39 cellular contexts compared by ENCODE assay signal in the genomic region with DNA sequence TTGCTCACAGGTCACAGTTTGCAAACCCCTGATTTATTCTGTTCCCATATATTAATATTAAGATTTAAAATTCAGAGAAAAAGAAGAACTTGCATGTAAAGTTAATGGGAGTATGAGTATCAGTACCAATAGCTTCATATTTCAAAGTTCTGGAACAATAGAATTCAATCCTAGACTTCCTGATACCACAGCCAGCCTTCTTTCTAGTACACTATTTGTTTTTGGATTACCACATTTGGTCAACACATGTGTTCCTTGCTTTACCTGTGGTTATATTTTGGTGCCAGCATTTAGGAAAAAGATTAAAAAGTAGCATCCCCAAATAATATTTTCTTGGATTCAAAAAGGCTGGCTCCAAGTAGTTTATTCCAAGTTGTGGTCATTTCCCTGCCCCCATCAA. TPM values are rescaled to one million over a fixed set of nuclear protein-coding genes. Genes with fewer than 3 reads are reported as not detected.
"Had no signal": no experiment of that assay in that cellular context is flagged by ENCODE, and none has a peak within 500 bp of the region (broad histone marks: within the 10 kb centered on the region; RNA-seq: fewer than 3 reads in every experiment).

No MANE protein-coding gene starts in this region.

- ATAC-seq: activated naive CD4-positive, alpha-beta T cell treated with anti-CD3 and anti-CD28 coated beads, Interleukin-2, amount 50 U/mL, for 72 hours; activated naive CD8-positive, alpha-beta T cell treated with anti-CD3 and anti-CD28 coated beads, Interleukin-2, amount 50 U/mL, for 24 hours; activated T-cell treated with anti-CD3 and anti-CD28 coated beads, Interleukin-2, amount 50 U/mL, for 4 hours; activated T-cell treated with anti-CD3 and anti-CD28 coated beads, Interleukin-2, amount 50 U/mL, for 72 hours; activated T-helper 17 cell treated with anti-CD3 and anti-CD28 coated beads, Interleukin-2, amount 50 U/mL, for 72 hours; body of pancreas had no signal

- FAIRE-seq: astrocyte, bronchial epithelial cell had no signal

- H3K4me3 ChIP-seq: adrenal gland, ascending aorta, body of pancreas, breast epithelium, cardiac muscle cell had no signal

- H3K9me3 ChIP-seq: adrenal gland, ascending aorta, body of pancreas, breast epithelium had no signal

- H3K27ac ChIP-seq: adrenal gland, ascending aorta, body of pancreas, brain microvascular endothelial cell, breast epithelium, cardiac muscle cell had no signal

- H3K36me3 ChIP-seq: adrenal gland, ascending aorta, brain microvascular endothelial cell, breast epithelium, cardiac muscle cell had no signal

- DNase-seq: activated effector memory CD4-positive, alpha-beta T cell treated with anti-CD3 and anti-CD28 coated beads, Interleukin-2, amount 50 U/mL, for 16 hours; activated effector memory CD4-positive, alpha-beta T cell treated with Interleukin-2 at 50 U/mL for 16 hours; activated gamma-delta T cell; activated gamma-delta T cell treated with Interleukin-2 at 50 U/mL for 16 hours; activated naive CD4-positive, alpha-beta T cell; activated naive CD4-positive, alpha-beta T cell treated with anti-CD3 and anti-CD28 coated beads for 36 hours; activated naive CD4-positive, alpha-beta T cell treated with anti-CD3 and anti-CD28 coated beads, Interleukin-2, amount 10 ng/mL, durations not matched to agents 7 days and 5 days; activated naive CD4-positive, alpha-beta T cell treated with anti-CD3 and anti-CD28 coated beads, Interleukin-2, amount 50 U/mL, for 16 hours; activated naive CD4-positive, alpha-beta T cell treated with Interleukin-2 at 50 U/mL for 16 hours; activated naive CD8-positive, alpha-beta T cell treated with anti-CD3 and anti-CD28 coated beads for 36 hours; activated naive CD8-positive, alpha-beta T cell treated with anti-CD3 and anti-CD28 coated beads, Interleukin-2, amount 10 ng/mL, durations not matched to agents 7 days and 5 days; activated naive CD8-positive, alpha-beta T cell treated with anti-CD3 and anti-CD28 coated beads, Interleukin-2, amount 50 U/mL, for 24 hours; activated T-cell treated with anti-CD3 and anti-CD28 coated beads, Interleukin-2, amount 50 U/mL, for 24 hours; activated T-cell treated with anti-CD3 and anti-CD28 coated beads, Interleukin-2, amount 50 U/mL, for 4 hours; activated T-cell treated with anti-CD3 and anti-CD28 coated beads, Interleukin-2, amount 50 U/mL, for 48 hours; activated T-cell treated with anti-CD3 and anti-CD28 coated beads, Interleukin-2, amount 50 U/mL, for 72 hours; adrenal gland; amniotic stem cell; amygdala; anterior cingulate cortex; aorta; body of pancreas; brain microvascular endothelial cell; caudate nucleus; central memory CD4-positive, alpha-beta T cell; cerebellar nuclear complex had no signal

- H3K4me1 ChIP-seq: adrenal gland, ascending aorta, body of pancreas, breast epithelium had no signal

- H3K27me3 ChIP-seq: adrenal gland, ascending aorta, body of pancreas, brain microvascular endothelial cell, breast epithelium, cardiac muscle cell had no signal

RNA-seq across cellular contexts. Expression of a gene that starts 49.5 kb away (rescaled TPM):
- total RNA-seq: activated naive CD4-positive, alpha-beta T cell treated with anti-CD3 and anti-CD28 coated beads for 36 hours; activated naive CD4-positive, alpha-beta T cell treated with anti-CD3 and anti-CD28 coated beads, Interleukin-2, amount 50 U/mL, for 72 hours; activated naive CD8-positive, alpha-beta T cell treated with anti-CD3 and anti-CD28 coated beads for 36 hours; activated naive CD8-positive, alpha-beta T cell treated with anti-CD3 and anti-CD28 coated beads, Interleukin-2, amount 10 ng/mL, durations not matched to agents 7 days and 5 days; activated T-cell treated with anti-CD3 and anti-CD28 coated beads, Interleukin-2, amount 50 U/mL, for 4 hours; activated T-cell treated with anti-CD3 and anti-CD28 coated beads, Interleukin-2, amount 50 U/mL, for 72 hours; activated T-helper 1 cell treated with anti-CD3 and anti-CD28 coated beads, Interleukin-12 subunit alpha, Interleukin-12 subunit beta, Interleukin-2, Interleukin-4 antibody, amounts not matched to agents 30 ng/mL and 10 ng/mL and 1 ng/mL, durations not matched to agents 14 hours and 24 hours and 36 hours; activated T-helper 17 cell treated with anti-CD3 and anti-CD28 coated beads, Interleukin-2, amount 50 U/mL, for 72 hours; activated T-helper 2 cell treated with anti-CD3 and anti-CD28 coated beads, Interferon-gamma antibody, Interleukin-2, Interleukin-4, amounts not matched to agents 10 μg/mL and 5 μg/mL and 100 μg/mL, durations not matched to agents 14 hours and 24 hours and 36 hours; ascending aorta had no signal

RNA-seq across cellular contexts. Expression of a gene that starts 55.1 kb away (rescaled TPM):
- total RNA-seq: activated naive CD4-positive, alpha-beta T cell treated with anti-CD3 and anti-CD28 coated beads for 36 hours; activated naive CD4-positive, alpha-beta T cell treated with anti-CD3 and anti-CD28 coated beads, Interleukin-2, amount 50 U/mL, for 72 hours; activated naive CD8-positive, alpha-beta T cell treated with anti-CD3 and anti-CD28 coated beads for 36 hours; activated naive CD8-positive, alpha-beta T cell treated with anti-CD3 and anti-CD28 coated beads, Interleukin-2, amount 10 ng/mL, durations not matched to agents 7 days and 5 days; activated T-cell treated with anti-CD3 and anti-CD28 coated beads, Interleukin-2, amount 50 U/mL, for 4 hours; activated T-cell treated with anti-CD3 and anti-CD28 coated beads, Interleukin-2, amount 50 U/mL, for 72 hours; activated T-helper 1 cell treated with anti-CD3 and anti-CD28 coated beads, Interleukin-12 subunit alpha, Interleukin-12 subunit beta, Interleukin-2, Interleukin-4 antibody, amounts not matched to agents 30 ng/mL and 10 ng/mL and 1 ng/mL, durations not matched to agents 14 hours and 24 hours and 36 hours; activated T-helper 17 cell treated with anti-CD3 and anti-CD28 coated beads, Interleukin-2, amount 50 U/mL, for 72 hours; activated T-helper 2 cell treated with anti-CD3 and anti-CD28 coated beads, Interferon-gamma antibody, Interleukin-2, Interleukin-4, amounts not matched to agents 10 μg/mL and 5 μg/mL and 100 μg/mL, durations not matched to agents 14 hours and 24 hours and 36 hours; adrenal gland; aorta; ascending aorta; astrocyte; body of pancreas; breast epithelium; bronchial epithelial cell; cardiac muscle cell; cardiac septum; cerebellum; chondrocyte had no signal
- polyA plus RNA-seq: adipose tissue, adrenal gland, aorta, cardiac muscle cell had no signal
